ENCODE assay signal across 9 cellular contexts in the genomic region with DNA sequence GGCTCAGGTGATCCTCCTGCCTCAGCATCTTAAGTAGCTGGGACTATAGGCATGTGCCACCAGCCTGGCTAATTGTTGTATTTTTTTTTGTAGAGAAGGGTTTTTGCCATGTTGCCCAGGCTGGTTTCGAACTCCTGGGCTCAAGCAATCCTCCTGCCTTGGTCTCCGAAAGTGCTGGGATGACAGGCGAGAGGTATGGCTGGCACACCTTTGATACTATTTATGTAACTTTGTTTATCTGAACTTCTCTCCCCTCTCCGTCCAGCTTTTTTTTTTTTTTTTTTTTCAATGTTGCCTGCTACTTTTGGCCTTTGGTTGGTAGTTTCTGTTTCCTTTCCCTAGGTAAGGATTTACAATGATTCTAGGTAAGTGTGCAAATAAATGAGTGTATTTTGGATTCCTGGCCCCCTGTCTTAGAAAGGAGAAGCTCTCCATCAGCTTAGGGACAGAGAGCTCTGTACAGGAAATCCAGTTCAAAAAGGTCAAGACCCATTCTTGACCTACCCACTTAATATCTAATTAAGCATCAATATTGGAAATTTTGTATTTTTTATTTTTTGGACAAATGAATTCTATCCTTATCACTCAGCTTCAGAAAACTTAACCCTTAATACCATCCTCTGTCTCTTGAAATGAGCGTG. TPM values are rescaled to one million over a fixed set of nuclear protein-coding genes. Genes with fewer than 3 reads are reported as not detected.
DNase-seq lines count a peak whose midpoint lies in the region; ATAC-seq and TF ChIP-seq lines count a peak whose summit lies in the region.
"Had no signal": no experiment of that assay in that cellular context is flagged by ENCODE, and none has a peak within 500 bp of the region (broad histone marks: within the 10 kb centered on the region; RNA-seq: fewer than 3 reads in every experiment).

No MANE protein-coding gene starts in this region.

- peak overlapping the region; percentile 80 for H3K4me3 Mint-ChIP-seq in T-helper 1 cell treated with Interleukin-12 subunit alpha and Interleukin-12 subunit beta and Interleukin-4 antibody, amounts not matched to agents 30 μg/mL and 1 μg/mL, for 36 hours

- no peak for DNase-seq in T-helper 1 cell
- no peak for DNase-seq in Peyer's patch
- no peak for DNase-seq in esophagus squamous epithelium (lab: John Stamatoyannopoulos, UW)
- no peak for DNase-seq in HK-2 (ENCODE audit: unreplicated experiment)
- DNase-seq in UCSD-AML1 (lab: John Stamatoyannopoulos, UW; ENCODE audit: unreplicated experiment): no peak

- TF ChIP-seq CTCF in Peyer's patch (IDR thresholded peaks at IDR 0.05) (no peak), esophagus squamous epithelium (IDR thresholded peaks at IDR 0.05) (no peak)

- H3K27me3 Mint-ChIP-seq in T-helper 1 cell treated with Interleukin-12 subunit alpha and Interleukin-12 subunit beta and Interleukin-4 antibody, amounts not matched to agents 30 μg/mL and 1 μg/mL, for 36 hours (ENCODE audit: low read depth): no peaks in the 10 kb centered on the region

- no peaks in the 10 kb centered on the region for H3K9me3 Mint-ChIP-seq in T-helper 1 cell treated with Interleukin-12 subunit alpha and Interleukin-12 subunit beta and Interleukin-4 antibody, amounts not matched to agents 30 μg/mL and 1 μg/mL, for 36 hours

- H3K27me3 ChIP-seq in Peyer's patch (no peaks in the 10 kb centered on the region), esophagus squamous epithelium (no peaks in the 10 kb centered on the region), stomach smooth muscle (ENCODE audit: control insufficient read depth in 1 of 2, insufficient read depth in 2 of 2, low read length in 2 of 2) (no peaks in the 10 kb centered on the region)

- TF ChIP-seq POLR2A in Peyer's patch (IDR thresholded peaks at IDR 0.05) (no peak), esophagus squamous epithelium (IDR thresholded peaks at IDR 0.05) (no peak)

- no peak overlapping the region for H3K9ac ChIP-seq in stomach smooth muscle (ENCODE audit: low read length in 2 of 2)

- peaks cover 64% of the 10 kb centered on the region for H3K4me1 Mint-ChIP-seq in T-helper 1 cell treated with Interleukin-12 subunit alpha and Interleukin-12 subunit beta and Interleukin-4 antibody, amounts not matched to agents 30 μg/mL and 1 μg/mL, for 36 hours (ENCODE audit: low read depth)

- WGBS in esophagus squamous epithelium, 2 donors: 62 to 67% methylated on average over 5 of the region's 5 CpGs

- H3K9me3 ChIP-seq in Peyer's patch (no peaks in the 10 kb centered on the region), esophagus squamous epithelium (no peaks in the 10 kb centered on the region), stomach smooth muscle (ENCODE audit: control insufficient read depth in 2 of 2, low read length in 2 of 2) (no peaks in the 10 kb centered on the region)

- H3K4me1 ChIP-seq in Peyer's patch (peaks cover 4 to 94% (median 46%) of the 10 kb centered on the region in 4 donors), esophagus squamous epithelium (peaks cover 70 to 100% (median 91%) of the 10 kb centered on the region in 3 donors), stomach smooth muscle (ENCODE audit: control insufficient read depth, insufficient read depth, low read length) (peaks cover 76% of the 10 kb centered on the region)

- no peak for ATAC-seq in HG03521 (IDR thresholded peaks at IDR 0.05; ENCODE audit: unreplicated experiment)

- H3K27ac ChIP-seq in Peyer's patch (peak overlapping the region; percentile 73 to 85 (median 77)), esophagus squamous epithelium (peak overlapping the region; percentile 61 to 96 (median 86)), stomach smooth muscle (ENCODE audit: low read length) (peak overlapping the region; percentile 31)

- peaks cover 63% of the 10 kb centered on the region for H3K36me3 Mint-ChIP-seq in T-helper 1 cell treated with Interleukin-12 subunit alpha and Interleukin-12 subunit beta and Interleukin-4 antibody, amounts not matched to agents 30 μg/mL and 1 μg/mL, for 36 hours (ENCODE audit: low read depth)

- H3K27ac Mint-ChIP-seq in T-helper 1 cell treated with Interleukin-12 subunit alpha and Interleukin-12 subunit beta and Interleukin-4 antibody, amounts not matched to agents 30 μg/mL and 1 μg/mL, for 36 hours: peak overlapping the region; percentile 97

- H3K36me3 ChIP-seq in Peyer's patch (peaks cover 0 to 6% (median 0%) of the 10 kb centered on the region in 3 donors), esophagus squamous epithelium (peaks cover 0 to 10% (median 0%) of the 10 kb centered on the region in 3 donors), stomach smooth muscle (ENCODE audit: control insufficient read depth in 2 of 2, insufficient read depth in 2 of 2, low read length in 2 of 2) (peaks cover 0 to 6% of the 10 kb centered on the region in 2 donors)

- intact Hi-C loops in esophagus squamous epithelium (cut with DNase I): no loop called here

- peak overlapping the region in 1 of 4 donors; percentile 23 for H3K4me3 ChIP-seq in Peyer's patch
- no peak overlapping the region for H3K4me3 ChIP-seq in esophagus squamous epithelium
- no peak overlapping the region for H3K4me3 ChIP-seq in stomach smooth muscle (ENCODE audit: low read length in 2 of 2)

RNA-seq across cellular contexts. Expression of gene ARL6IP5, which starts 6.8 kb away (rescaled TPM):
- total RNA-seq in Peyer's patch (10 to 100 TPM; 51.0 to 92.5 (median 82.4) TPM), esophagus squamous epithelium (100 to 1,000 TPM in 1 of 4 donors, 10 to 100 TPM in 3; 35.9 to 101 (median 63.0) TPM)

RNA-seq across cellular contexts. Expression of gene UBA3, which starts 11.3 kb away (rescaled TPM):
- total RNA-seq in Peyer's patch: 10 to 100 TPM; 28.9 to 64.5 (median 59.8) TPM
- total RNA-seq in esophagus squamous epithelium: 10 to 100 TPM; 33.3 to 63.3 (median 52.7) TPM

RNA-seq across cellular contexts. Expression of gene LMOD3, which starts 30.9 kb away (rescaled TPM):
- total RNA-seq in Peyer's patch: not detected
- total RNA-seq in esophagus squamous epithelium: under 1 TPM in 1 of 4 donors, not detected in 3; under 0.01 TPM
- total RNA-seq: A172 had no signal

RNA-seq across cellular contexts. Expression of gene TMF1, which starts 39.4 kb away (rescaled TPM):
- total RNA-seq in Peyer's patch (10 to 100 TPM; 36.8 to 49.5 (median 47.1) TPM), esophagus squamous epithelium (10 to 100 TPM; 13.3 to 30.1 (median 19.4) TPM)

Comparison
In these comparisons a context has a peak if more than half of its experiments do, and no peak if none do; other contexts are left out.
1. H3K27ac ChIP-seq: peak in every context shown above with its lines; median percentile 86 in esophagus squamous epithelium; 77 in Peyer's patch; 31 in stomach smooth muscle.